ENCODE assay signal across 29 cellular contexts in the genomic region with DNA sequence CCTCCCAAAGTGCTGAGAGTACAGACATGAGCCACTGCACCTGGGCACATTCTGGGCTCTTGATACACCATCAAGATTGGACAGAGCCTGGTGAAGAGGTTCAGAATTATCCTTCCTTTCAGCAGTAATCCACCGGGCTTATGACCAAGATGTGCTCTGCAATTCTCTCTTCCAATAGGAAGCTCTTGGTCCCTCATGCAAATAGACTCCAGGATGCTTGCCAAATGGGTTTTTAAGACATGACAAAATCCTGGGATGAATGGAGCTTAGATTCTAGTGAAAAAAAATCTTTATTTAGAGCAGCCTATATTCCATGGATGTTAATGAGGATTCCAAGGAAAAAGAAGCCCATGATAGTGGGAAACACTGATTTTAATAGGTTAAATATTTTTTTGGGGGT.
"Had no signal": no experiment of that assay in that cellular context is flagged by ENCODE, and none has a peak within 500 bp of the region (broad histone marks: within the 10 kb centered on the region; RNA-seq: fewer than 3 reads in every experiment).

No MANE protein-coding gene starts in this region.

- ATAC-seq: activated naive CD4-positive, alpha-beta T cell treated with anti-CD3 and anti-CD28 coated beads, Interleukin-2, amount 50 U/mL, for 72 hours; activated T-cell treated with anti-CD3 and anti-CD28 coated beads, Interleukin-2, amount 50 U/mL, for 72 hours; esophagus mucosa; gastrocnemius medialis; heart left ventricle; T-helper 17 cell; WTC11 had no signal

- DNase-seq: activated CD4-positive, alpha-beta memory T cell treated with anti-CD3 and anti-CD28 coated beads, Interleukin-2, amount 10 ng/mL, durations not matched to agents 7 days and 5 days; activated CD4-positive, alpha-beta T cell treated with anti-CD3 and anti-CD28 coated beads for 1 hour; activated CD4-positive, alpha-beta T cell treated with anti-CD3 and anti-CD28 coated beads for 4 hours; activated CD4-positive, alpha-beta T cell treated with anti-CD3 and anti-CD28 coated beads, Interleukin-2, amount 10 ng/mL, durations not matched to agents 7 days and 5 days; activated CD4-positive, alpha-beta T cell treated with anti-CD3 and anti-CD28 coated beads, Interleukin-2, amount 50 U/mL, for 4 hours; activated CD8-positive, alpha-beta memory T cell treated with anti-CD3 and anti-CD28 coated beads, Interleukin-2, amount 50 U/mL, for 48 hours; activated gamma-delta T cell; activated naive CD4-positive, alpha-beta T cell; activated naive CD4-positive, alpha-beta T cell treated with anti-CD3 and anti-CD28 coated beads, Interleukin-2, amount 10 ng/mL, durations not matched to agents 7 days and 5 days; activated naive CD8-positive, alpha-beta T cell treated with anti-CD3 and anti-CD28 coated beads, Interleukin-2, amount 10 ng/mL, durations not matched to agents 7 days and 5 days; activated T-cell treated with anti-CD3 and anti-CD28 coated beads for 4 hours; activated T-cell treated with anti-CD3 and anti-CD28 coated beads, Interleukin-2, amount 50 U/mL, for 24 hours; activated T-cell treated with anti-CD3 and anti-CD28 coated beads, Interleukin-2, amount 50 U/mL, for 72 hours; cerebellar nuclear complex; dorsolateral prefrontal cortex; effector memory CD4-positive, alpha-beta T cell; endodermal cell; foreskin fibroblast; gastrocnemius medialis; glutamatergic neuron; heart left ventricle; hypothalamus; T-helper 17 cell; T1000 had no signal

- H3K36me3 ChIP-seq: ascending aorta, gastrocnemius medialis, heart left ventricle had no signal

- H3K4me3 ChIP-seq: ascending aorta, coronary artery, dorsolateral prefrontal cortex, gastrocnemius medialis, heart left ventricle had no signal

- H3K27me3 ChIP-seq: ascending aorta, gastrocnemius medialis had no signal
